In genomic region chr2:30691948-30692828, GRCh38 we compare ENCODE assay signal across 1 cellular context.
TF ChIP-seq lines count a peak whose summit lies in the region.

No MANE protein-coding gene starts in this region.

TF ChIP-seq in WTC11, 78 proteins besides CTCF, POLR2A, EP300 and RAD21 (continued from another document):
- TF ChIP-seq ZSCAN18 (CRISPR knock-in tag; IDR thresholded peaks at IDR 0.05): no peak
- no peak for TF ChIP-seq FOXK1 (CRISPR knock-in tag; IDR thresholded peaks at IDR 0.05)
- TF ChIP-seq MAX (CRISPR knock-in tag; IDR thresholded peaks at IDR 0.05): no peak
